In genomic region chr7:66167773-66168367, GRCh38 we compare ENCODE assay signal across 1 cellular context.
A peak's percentile ranks its signal among the peaks of the same experiment; 100 is the strongest.
TF ChIP-seq lines count a peak whose summit lies in the region.

No MANE protein-coding gene starts in this region.

TF ChIP-seq in SK-N-SH, 30 proteins besides CTCF, POLR2A, EP300 and RAD21 (continued from another document):
- TF ChIP-seq, protein P1, sequence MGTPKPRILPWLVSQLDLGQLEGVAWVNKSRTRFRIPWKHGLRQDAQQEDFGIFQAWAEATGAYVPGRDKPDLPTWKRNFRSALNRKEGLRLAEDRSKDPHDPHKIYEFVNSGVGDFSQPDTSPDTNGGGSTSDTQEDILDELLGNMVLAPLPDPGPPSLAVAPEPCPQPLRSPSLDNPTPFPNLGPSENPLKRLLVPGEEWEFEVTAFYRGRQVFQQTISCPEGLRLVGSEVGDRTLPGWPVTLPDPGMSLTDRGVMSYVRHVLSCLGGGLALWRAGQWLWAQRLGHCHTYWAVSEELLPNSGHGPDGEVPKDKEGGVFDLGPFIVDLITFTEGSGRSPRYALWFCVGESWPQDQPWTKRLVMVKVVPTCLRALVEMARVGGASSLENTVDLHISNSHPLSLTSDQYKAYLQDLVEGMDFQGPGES (IDR thresholded peaks at IDR 0.05; ENCODE audit: low read depth, low read length) = no peak
- TF ChIP-seq MXI1 (IDR thresholded peaks at IDR 0.05; ENCODE audit: low read depth, low read length) (no peak), YY1 (IDR thresholded peaks at IDR 0.05; ENCODE audit: low read depth) (no peak), FOXJ3 (CRISPR knock-in tag; IDR thresholded peaks at IDR 0.05) (no peak), FOXM1 (IDR thresholded peaks at IDR 0.05; ENCODE audit: low read depth) (no peak), USF1 (IDR thresholded peaks at IDR 0.05; ENCODE audit: borderline replicate concordance, low read depth) (no peak), TEAD4 (IDR thresholded peaks at IDR 0.05; ENCODE audit: borderline replicate concordance, insufficient read depth) (no peak), ELF1 (IDR thresholded peaks at IDR 0.05) (no peak), TCF12 (IDR thresholded peaks at IDR 0.05) (peak; percentile 53), SIN3A (IDR thresholded peaks at IDR 0.05; ENCODE audit: borderline replicate concordance, low read depth, low read length) (no peak), SMC3 (IDR thresholded peaks at IDR 0.05; ENCODE audit: low read depth, low read length) (no peak), MEF2A (IDR thresholded peaks at IDR 0.05; ENCODE audit: borderline replicate concordance, low read depth) (no peak), RFX5 (IDR thresholded peaks at IDR 0.05; ENCODE audit: low read length) (no peak), GABPA (IDR thresholded peaks at IDR 0.05; ENCODE audit: low read depth) (no peak), FOSL2 (IDR thresholded peaks at IDR 0.05; ENCODE audit: borderline replicate concordance, low read depth) (peak; percentile 30; the same call in 1 of the 2 replicates), PBX3 (IDR thresholded peaks at IDR 0.05) (0 out of 2 replicates have a peak, but pooled peaks have one; percentile 21), JUND (IDR thresholded peaks at IDR 0.05) (no peak; the same call in 1 of the 2 replicates), RXRA (IDR thresholded peaks at IDR 0.05; ENCODE audit: borderline replicate concordance, low read depth) (no peak)
- TF ChIP-seq, protein P2, sequence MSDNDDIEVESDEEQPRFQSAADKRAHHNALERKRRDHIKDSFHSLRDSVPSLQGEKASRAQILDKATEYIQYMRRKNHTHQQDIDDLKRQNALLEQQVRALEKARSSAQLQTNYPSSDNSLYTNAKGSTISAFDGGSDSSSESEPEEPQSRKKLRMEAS (IDR thresholded peaks at IDR 0.05; ENCODE audit: low read depth) = no peak
